In genomic region chr2:39213015-39213414, GRCh38 we compare ENCODE assay signal across 2 cellular contexts.
TF ChIP-seq lines count a peak whose summit lies in the region.

No MANE protein-coding gene starts in this region.

TF ChIP-seq in A549, 52 proteins besides CTCF, POLR2A, EP300 and RAD21:
- no peak for TF ChIP-seq ESRRA (IDR thresholded peaks at IDR 0.05; ENCODE audit: borderline replicate concordance, low read length)
- TF ChIP-seq, protein P1, sequence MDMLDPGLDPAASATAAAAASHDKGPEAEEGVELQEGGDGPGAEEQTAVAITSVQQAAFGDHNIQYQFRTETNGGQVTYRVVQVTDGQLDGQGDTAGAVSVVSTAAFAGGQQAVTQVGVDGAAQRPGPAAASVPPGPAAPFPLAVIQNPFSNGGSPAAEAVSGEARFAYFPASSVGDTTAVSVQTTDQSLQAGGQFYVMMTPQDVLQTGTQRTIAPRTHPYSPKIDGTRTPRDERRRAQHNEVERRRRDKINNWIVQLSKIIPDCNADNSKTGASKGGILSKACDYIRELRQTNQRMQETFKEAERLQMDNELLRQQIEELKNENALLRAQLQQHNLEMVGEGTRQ (IDR thresholded peaks at IDR 0.05): no peak
- TF ChIP-seq FOSB (CRISPR knock-in tag; IDR thresholded peaks at IDR 0.05): no peak
- TF ChIP-seq RARB (CRISPR knock-in tag; IDR thresholded peaks at IDR 0.05): no peak
- no peak for TF ChIP-seq BHLHE40 (IDR thresholded peaks at IDR 0.05; ENCODE audit: low read depth, low read length)
- TF ChIP-seq CBX8 (IDR thresholded peaks at IDR 0.05): no peak
- TF ChIP-seq KDM1A (IDR thresholded peaks at IDR 0.05; ENCODE audit: low read depth): no peak
- TF ChIP-seq CEBPB (IDR thresholded peaks at IDR 0.05): no peak
- TF ChIP-seq FOXS1 (CRISPR knock-in tag; IDR thresholded peaks at IDR 0.05): no peak
- TF ChIP-seq ZSCAN20 (CRISPR knock-in tag; IDR thresholded peaks at IDR 0.05): no peak
- TF ChIP-seq JUNB (IDR thresholded peaks at IDR 0.05): no peak
- no peak for TF ChIP-seq JUN (IDR thresholded peaks at IDR 0.05)
- no peak for TF ChIP-seq ZFP36 (IDR thresholded peaks at IDR 0.05; ENCODE audit: borderline replicate concordance, partially characterized antibody)
- no peak for TF ChIP-seq ZC3H11A (IDR thresholded peaks at IDR 0.05)
- TF ChIP-seq SMC3 (IDR thresholded peaks at IDR 0.05): no peak
- TF ChIP-seq MAFK (IDR thresholded peaks at IDR 0.05; ENCODE audit: partially characterized antibody): no peak
- TF ChIP-seq HOXB5 (CRISPR knock-in tag; IDR thresholded peaks at IDR 0.05): no peak
- TF ChIP-seq HOXA7 (CRISPR knock-in tag; IDR thresholded peaks at IDR 0.05): no peak
- TF ChIP-seq HEYL (CRISPR knock-in tag; IDR thresholded peaks at IDR 0.05): no peak

TF ChIP-seq in K562, 482 proteins besides CTCF, POLR2A, EP300 and RAD21:
- TF ChIP-seq CREM (IDR thresholded peaks at IDR 0.05; ENCODE audit: low read depth) (no peak), ZNF121 (CRISPR knock-in tag; conservative IDR thresholded peaks at IDR 0.05) (peak; percentile 57)
- TF ChIP-seq, protein P1 (CRISPR knock-in tag; IDR thresholded peaks at IDR 0.05): no peak
